In the genomic region with DNA sequence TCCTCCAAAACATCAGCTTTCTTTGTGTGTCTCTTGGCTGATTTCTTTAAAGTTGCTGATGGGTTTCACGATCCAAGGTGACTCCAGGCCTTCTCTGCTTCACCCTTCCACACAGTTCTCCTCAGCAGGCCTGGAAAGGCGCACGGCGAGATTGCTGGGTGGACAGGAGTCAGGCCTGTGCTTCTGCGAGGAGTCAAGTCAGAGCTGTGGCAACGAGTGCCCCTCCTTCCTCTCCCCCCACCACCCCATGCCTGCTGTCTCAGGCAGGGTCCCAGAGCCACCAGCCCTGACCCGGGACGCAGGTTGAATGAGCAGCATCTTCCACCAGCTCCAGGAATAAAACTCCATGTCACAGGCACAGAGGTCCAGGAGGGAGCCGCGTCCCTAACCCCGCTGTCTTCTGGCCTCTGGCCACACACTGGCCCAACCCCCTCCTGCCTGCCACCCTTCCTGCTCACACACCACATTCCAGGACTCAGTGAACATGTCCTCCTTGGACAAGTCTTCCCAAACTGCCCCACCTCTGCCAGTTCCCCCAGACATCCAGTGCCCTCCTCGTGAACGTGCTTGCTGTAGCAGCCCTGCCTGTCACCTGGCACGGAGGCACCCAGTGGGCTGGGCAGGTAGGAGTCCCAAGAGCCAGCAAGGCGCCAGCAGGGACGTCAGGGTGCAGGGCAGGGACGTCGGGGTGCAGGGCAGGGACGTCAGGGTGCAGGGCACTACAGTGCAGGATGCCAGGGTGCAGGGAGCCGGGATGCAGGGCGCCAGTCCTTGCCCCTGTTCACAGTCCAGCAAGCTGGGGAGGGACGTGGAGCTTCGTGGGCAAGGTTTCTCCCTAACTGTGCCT, we compare ENCODE assay signal across 2 cellular contexts.
TF ChIP-seq lines count a peak whose summit lies in the region.

No MANE protein-coding gene starts in this region.

TF ChIP-seq in IMR-90, 13 proteins besides CTCF, POLR2A, EP300 and RAD21:
- no peak for TF ChIP-seq CHD1 (IDR thresholded peaks at IDR 0.05; ENCODE audit: low read depth, low read length)
- TF ChIP-seq MAFK (IDR thresholded peaks at IDR 0.05; ENCODE audit: low read depth, low read length): no peak
- TF ChIP-seq RFX5 (IDR thresholded peaks at IDR 0.05; ENCODE audit: low read depth, low read length): no peak
- TF ChIP-seq MAZ (IDR thresholded peaks at IDR 0.05; ENCODE audit: borderline replicate concordance, low read depth, low read length): no peak
- TF ChIP-seq, protein P1, sequence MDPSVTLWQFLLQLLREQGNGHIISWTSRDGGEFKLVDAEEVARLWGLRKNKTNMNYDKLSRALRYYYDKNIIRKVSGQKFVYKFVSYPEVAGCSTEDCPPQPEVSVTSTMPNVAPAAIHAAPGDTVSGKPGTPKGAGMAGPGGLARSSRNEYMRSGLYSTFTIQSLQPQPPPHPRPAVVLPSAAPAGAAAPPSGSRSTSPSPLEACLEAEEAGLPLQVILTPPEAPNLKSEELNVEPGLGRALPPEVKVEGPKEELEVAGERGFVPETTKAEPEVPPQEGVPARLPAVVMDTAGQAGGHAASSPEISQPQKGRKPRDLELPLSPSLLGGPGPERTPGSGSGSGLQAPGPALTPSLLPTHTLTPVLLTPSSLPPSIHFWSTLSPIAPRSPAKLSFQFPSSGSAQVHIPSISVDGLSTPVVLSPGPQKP (IDR thresholded peaks at IDR 0.05; ENCODE audit: borderline replicate concordance, low read depth, low read length): no peak
- no peak for TF ChIP-seq MXI1 (IDR thresholded peaks at IDR 0.05; ENCODE audit: borderline replicate concordance, low read depth, low read length)
- TF ChIP-seq SMC3 (IDR thresholded peaks at IDR 0.05; ENCODE audit: low read depth, low read length): no peak
- no peak for TF ChIP-seq CEBPB (IDR thresholded peaks at IDR 0.05; ENCODE audit: low read depth, low read length)
- TF ChIP-seq RCOR1 (IDR thresholded peaks at IDR 0.05; ENCODE audit: insufficient replicate concordance, low read length): no peak
- TF ChIP-seq, protein P2, sequence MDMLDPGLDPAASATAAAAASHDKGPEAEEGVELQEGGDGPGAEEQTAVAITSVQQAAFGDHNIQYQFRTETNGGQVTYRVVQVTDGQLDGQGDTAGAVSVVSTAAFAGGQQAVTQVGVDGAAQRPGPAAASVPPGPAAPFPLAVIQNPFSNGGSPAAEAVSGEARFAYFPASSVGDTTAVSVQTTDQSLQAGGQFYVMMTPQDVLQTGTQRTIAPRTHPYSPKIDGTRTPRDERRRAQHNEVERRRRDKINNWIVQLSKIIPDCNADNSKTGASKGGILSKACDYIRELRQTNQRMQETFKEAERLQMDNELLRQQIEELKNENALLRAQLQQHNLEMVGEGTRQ (IDR thresholded peaks at IDR 0.05; ENCODE audit: low read depth, low read length): no peak

TF ChIP-seq in HepG2, 621 proteins besides CTCF, POLR2A, EP300 and RAD21:
- no peak for TF ChIP-seq TAF15 (IDR thresholded peaks at IDR 0.05; ENCODE audit: low read depth, low read length, poor library complexity, severe bottlenecking)
- no peak for TF ChIP-seq HHEX (CRISPR knock-in tag; IDR thresholded peaks at IDR 0.05)
- TF ChIP-seq DNMT1 (CRISPR knock-in tag; IDR thresholded peaks at IDR 0.05): no peak
- peak; percentile 46; the same call in 1 of the 2 replicates for TF ChIP-seq NRL (CRISPR knock-in tag; IDR thresholded peaks at IDR 0.05; ENCODE audit: borderline replicate concordance)
- no peak for TF ChIP-seq RBFOX2 (IDR thresholded peaks at IDR 0.05; ENCODE audit: low read depth, low read length)
- TF ChIP-seq ZNF331 (CRISPR knock-in tag; IDR thresholded peaks at IDR 0.05): no peak
- TF ChIP-seq GTF3A (CRISPR knock-in tag; conservative IDR thresholded peaks at IDR 0.05): no peak
- TF ChIP-seq, protein P3, sequence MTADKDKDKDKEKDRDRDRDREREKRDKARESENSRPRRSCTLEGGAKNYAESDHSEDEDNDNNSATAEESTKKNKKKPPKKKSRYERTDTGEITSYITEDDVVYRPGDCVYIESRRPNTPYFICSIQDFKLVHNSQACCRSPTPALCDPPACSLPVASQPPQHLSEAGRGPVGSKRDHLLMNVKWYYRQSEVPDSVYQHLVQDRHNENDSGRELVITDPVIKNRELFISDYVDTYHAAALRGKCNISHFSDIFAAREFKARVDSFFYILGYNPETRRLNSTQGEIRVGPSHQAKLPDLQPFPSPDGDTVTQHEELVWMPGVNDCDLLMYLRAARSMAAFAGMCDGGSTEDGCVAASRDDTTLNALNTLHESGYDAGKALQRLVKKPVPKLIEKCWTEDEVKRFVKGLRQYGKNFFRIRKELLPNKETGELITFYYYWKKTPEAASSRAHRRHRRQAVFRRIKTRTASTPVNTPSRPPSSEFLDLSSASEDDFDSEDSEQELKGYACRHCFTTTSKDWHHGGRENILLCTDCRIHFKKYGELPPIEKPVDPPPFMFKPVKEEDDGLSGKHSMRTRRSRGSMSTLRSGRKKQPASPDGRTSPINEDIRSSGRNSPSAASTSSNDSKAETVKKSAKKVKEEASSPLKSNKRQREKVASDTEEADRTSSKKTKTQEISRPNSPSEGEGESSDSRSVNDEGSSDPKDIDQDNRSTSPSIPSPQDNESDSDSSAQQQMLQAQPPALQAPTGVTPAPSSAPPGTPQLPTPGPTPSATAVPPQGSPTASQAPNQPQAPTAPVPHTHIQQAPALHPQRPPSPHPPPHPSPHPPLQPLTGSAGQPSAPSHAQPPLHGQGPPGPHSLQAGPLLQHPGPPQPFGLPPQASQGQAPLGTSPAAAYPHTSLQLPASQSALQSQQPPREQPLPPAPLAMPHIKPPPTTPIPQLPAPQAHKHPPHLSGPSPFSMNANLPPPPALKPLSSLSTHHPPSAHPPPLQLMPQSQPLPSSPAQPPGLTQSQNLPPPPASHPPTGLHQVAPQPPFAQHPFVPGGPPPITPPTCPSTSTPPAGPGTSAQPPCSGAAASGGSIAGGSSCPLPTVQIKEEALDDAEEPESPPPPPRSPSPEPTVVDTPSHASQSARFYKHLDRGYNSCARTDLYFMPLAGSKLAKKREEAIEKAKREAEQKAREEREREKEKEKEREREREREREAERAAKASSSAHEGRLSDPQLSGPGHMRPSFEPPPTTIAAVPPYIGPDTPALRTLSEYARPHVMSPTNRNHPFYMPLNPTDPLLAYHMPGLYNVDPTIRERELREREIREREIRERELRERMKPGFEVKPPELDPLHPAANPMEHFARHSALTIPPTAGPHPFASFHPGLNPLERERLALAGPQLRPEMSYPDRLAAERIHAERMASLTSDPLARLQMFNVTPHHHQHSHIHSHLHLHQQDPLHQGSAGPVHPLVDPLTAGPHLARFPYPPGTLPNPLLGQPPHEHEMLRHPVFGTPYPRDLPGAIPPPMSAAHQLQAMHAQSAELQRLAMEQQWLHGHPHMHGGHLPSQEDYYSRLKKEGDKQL (CRISPR knock-in tag; IDR thresholded peaks at IDR 0.05; ENCODE audit: low read depth): no peak
- TF ChIP-seq, protein P4, sequence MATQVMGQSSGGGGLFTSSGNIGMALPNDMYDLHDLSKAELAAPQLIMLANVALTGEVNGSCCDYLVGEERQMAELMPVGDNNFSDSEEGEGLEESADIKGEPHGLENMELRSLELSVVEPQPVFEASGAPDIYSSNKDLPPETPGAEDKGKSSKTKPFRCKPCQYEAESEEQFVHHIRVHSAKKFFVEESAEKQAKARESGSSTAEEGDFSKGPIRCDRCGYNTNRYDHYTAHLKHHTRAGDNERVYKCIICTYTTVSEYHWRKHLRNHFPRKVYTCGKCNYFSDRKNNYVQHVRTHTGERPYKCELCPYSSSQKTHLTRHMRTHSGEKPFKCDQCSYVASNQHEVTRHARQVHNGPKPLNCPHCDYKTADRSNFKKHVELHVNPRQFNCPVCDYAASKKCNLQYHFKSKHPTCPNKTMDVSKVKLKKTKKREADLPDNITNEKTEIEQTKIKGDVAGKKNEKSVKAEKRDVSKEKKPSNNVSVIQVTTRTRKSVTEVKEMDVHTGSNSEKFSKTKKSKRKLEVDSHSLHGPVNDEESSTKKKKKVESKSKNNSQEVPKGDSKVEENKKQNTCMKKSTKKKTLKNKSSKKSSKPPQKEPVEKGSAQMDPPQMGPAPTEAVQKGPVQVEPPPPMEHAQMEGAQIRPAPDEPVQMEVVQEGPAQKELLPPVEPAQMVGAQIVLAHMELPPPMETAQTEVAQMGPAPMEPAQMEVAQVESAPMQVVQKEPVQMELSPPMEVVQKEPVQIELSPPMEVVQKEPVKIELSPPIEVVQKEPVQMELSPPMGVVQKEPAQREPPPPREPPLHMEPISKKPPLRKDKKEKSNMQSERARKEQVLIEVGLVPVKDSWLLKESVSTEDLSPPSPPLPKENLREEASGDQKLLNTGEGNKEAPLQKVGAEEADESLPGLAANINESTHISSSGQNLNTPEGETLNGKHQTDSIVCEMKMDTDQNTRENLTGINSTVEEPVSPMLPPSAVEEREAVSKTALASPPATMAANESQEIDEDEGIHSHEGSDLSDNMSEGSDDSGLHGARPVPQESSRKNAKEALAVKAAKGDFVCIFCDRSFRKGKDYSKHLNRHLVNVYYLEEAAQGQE (IDR thresholded peaks at IDR 0.05; ENCODE audit: borderline replicate concordance in 1 of 2, low read depth in 1 of 2, low read length in 2 of 2): no peak
- TF ChIP-seq, protein P5, sequence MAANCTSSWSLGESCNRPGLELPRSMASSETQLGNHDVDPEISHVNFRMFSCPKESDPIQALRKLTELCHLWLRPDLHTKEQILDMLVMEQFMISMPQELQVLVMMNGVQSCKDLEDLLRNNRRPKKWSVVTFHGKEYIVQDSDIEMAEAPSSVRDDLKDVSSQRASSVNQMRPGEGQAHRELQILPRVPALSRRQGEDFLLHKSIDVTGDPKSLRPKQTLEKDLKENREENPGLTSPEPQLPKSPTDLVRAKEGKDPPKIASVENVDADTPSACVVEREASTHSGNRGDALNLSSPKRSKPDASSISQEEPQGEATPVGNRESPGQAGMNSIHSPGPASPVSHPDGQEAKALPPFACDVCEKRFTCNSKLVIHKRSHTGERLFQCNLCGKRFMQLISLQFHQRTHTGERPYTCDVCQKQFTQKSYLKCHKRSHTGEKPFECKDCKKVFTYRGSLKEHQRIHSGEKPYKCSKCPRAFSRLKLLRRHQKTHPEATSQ (CRISPR knock-in tag; IDR thresholded peaks at IDR 0.05; ENCODE audit: borderline replicate concordance): no peak
- TF ChIP-seq CBX5 (CRISPR knock-in tag; IDR thresholded peaks at IDR 0.05; ENCODE audit: borderline replicate concordance): no peak
- TF ChIP-seq, protein P6, sequence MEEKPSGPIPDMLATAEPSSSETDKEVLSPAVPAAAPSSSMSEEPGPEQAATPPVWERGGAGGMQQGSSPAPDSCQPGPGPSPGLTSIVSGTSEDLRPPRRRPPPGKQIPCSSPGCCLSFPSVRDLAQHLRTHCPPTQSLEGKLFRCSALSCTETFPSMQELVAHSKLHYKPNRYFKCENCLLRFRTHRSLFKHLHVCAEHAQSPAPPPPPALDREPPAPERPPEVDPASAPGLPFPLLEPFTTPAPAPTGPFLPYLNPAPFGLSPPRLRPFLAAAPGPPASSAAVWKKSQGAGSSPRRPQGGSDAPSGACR (CRISPR knock-in tag; IDR thresholded peaks at IDR 0.05): no peak
- no peak for TF ChIP-seq MXI1 (IDR thresholded peaks at IDR 0.05; ENCODE audit: borderline replicate concordance, low read depth, low read length)
- TF ChIP-seq, protein P7, sequence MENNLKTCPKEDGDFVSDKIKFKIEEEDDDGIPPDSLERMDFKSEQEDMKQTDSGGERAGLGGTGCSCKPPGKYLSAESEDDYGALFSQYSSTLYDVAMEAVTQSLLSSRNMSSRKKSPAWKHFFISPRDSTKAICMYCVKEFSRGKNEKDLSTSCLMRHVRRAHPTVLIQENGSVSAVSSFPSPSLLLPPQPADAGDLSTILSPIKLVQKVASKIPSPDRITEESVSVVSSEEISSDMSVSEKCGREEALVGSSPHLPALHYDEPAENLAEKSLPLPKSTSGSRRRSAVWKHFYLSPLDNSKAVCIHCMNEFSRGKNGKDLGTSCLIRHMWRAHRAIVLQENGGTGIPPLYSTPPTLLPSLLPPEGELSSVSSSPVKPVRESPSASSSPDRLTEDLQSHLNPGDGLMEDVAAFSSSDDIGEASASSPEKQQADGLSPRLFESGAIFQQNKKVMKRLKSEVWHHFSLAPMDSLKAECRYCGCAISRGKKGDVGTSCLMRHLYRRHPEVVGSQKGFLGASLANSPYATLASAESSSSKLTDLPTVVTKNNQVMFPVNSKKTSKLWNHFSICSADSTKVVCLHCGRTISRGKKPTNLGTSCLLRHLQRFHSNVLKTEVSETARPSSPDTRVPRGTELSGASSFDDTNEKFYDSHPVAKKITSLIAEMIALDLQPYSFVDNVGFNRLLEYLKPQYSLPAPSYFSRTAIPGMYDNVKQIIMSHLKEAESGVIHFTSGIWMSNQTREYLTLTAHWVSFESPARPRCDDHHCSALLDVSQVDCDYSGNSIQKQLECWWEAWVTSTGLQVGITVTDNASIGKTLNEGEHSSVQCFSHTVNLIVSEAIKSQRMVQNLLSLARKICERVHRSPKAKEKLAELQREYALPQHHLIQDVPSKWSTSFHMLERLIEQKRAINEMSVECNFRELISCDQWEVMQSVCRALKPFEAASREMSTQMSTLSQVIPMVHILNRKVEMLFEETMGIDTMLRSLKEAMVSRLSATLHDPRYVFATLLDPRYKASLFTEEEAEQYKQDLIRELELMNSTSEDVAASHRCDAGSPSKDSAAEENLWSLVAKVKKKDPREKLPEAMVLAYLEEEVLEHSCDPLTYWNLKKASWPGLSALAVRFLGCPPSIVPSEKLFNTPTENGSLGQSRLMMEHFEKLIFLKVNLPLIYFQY (CRISPR knock-in tag; IDR thresholded peaks at IDR 0.05; ENCODE audit: borderline replicate concordance): no peak
- 0 out of 2 replicates have a peak, but pooled peaks have one; percentile 52 for TF ChIP-seq ZNF891 (CRISPR knock-in tag; IDR thresholded peaks at IDR 0.05)
- TF ChIP-seq MAF1 (CRISPR knock-in tag; IDR thresholded peaks at IDR 0.05; ENCODE audit: borderline replicate concordance): no peak
- TF ChIP-seq, protein P8, sequence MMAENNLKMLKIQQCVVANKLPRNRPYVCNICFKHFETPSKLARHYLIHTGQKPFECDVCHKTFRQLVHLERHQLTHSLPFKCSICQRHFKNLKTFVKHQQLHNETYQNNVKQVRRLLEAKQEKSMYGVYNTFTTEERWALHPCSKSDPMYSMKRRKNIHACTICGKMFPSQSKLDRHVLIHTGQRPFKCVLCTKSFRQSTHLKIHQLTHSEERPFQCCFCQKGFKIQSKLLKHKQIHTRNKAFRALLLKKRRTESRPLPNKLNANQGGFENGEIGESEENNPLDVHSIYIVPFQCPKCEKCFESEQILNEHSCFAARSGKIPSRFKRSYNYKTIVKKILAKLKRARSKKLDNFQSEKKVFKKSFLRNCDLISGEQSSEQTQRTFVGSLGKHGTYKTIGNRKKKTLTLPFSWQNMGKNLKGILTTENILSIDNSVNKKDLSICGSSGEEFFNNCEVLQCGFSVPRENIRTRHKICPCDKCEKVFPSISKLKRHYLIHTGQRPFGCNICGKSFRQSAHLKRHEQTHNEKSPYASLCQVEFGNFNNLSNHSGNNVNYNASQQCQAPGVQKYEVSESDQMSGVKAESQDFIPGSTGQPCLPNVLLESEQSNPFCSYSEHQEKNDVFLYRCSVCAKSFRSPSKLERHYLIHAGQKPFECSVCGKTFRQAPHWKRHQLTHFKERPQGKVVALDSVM (CRISPR knock-in tag; IDR thresholded peaks at IDR 0.05): no peak
- TF ChIP-seq MAFF (IDR thresholded peaks at IDR 0.05; ENCODE audit: low read depth, low read length): no peak
